Comparison of ENCODE assay signal across 11 cellular contexts in genomic region chr13:113840541-113841354, GRCh38. TPM values are rescaled to one million over a fixed set of nuclear protein-coding genes. Genes with fewer than 3 reads are reported as not detected.
DNase-seq lines count a peak whose midpoint lies in the region; ATAC-seq and TF ChIP-seq lines count a peak whose summit lies in the region.
"Had no signal": no experiment of that assay in that cellular context is flagged by ENCODE, and none has a peak within 500 bp of the region (broad histone marks: within the 10 kb centered on the region; RNA-seq: fewer than 3 reads in every experiment).

No MANE protein-coding gene starts in this region.

- TF ChIP-seq CTCF in natural killer cell (IDR thresholded peaks at IDR 0.05) (no peak), psoas muscle (IDR thresholded peaks at IDR 0.05) (no peak), PC-9 (conservative IDR thresholded peaks at IDR 0.05) (no peak)

- H3K4me3 Mint-ChIP-seq in natural killer cell treated with Interleukin-12 subunit alpha and Interleukin-12 subunit beta and Interleukin-15 and Interleukin-18, amount 100 ng/mL, for 72 hours: peak overlapping the region; percentile 50
- no peak overlapping the region for H3K4me3 Mint-ChIP-seq in natural killer cell
- H3K4me3 Mint-ChIP-seq: neural crest cell had no signal

- no peak for ATAC-seq in natural killer cell treated with Interleukin-12 subunit alpha and Interleukin-12 subunit beta and Interleukin-15 and Interleukin-18, amount 100 ng/mL, for 72 hours
- ATAC-seq in natural killer cell (no peak), right cardiac atrium (peak in 1 of 2 donors; percentile 15), psoas muscle (no peak), GM21619 (IDR thresholded peaks at IDR 0.05; ENCODE audit: unreplicated experiment) (no peak), HG02642 (IDR thresholded peaks at IDR 0.05; ENCODE audit: poor library complexity, unreplicated experiment) (no peak), HG02840 (IDR thresholded peaks at IDR 0.05; ENCODE audit: low FRiP score, unreplicated experiment) (no peak)

- H3K9me3 ChIP-seq in right cardiac atrium (ENCODE audit: control insufficient read depth, low read length) (no peaks in the 10 kb centered on the region), psoas muscle (no peaks in the 10 kb centered on the region), PC-9 (ENCODE audit: insufficient read depth, low read depth) (no peaks in the 10 kb centered on the region)

- intact Hi-C loops in natural killer cell (cut with micrococcal nuclease) (no loop called here), right cardiac atrium (cut with DNase I) (no loop called here), psoas muscle (cut with DNase I) (no loop called here), PC-9 (cut with micrococcal nuclease; ENCODE audit: unreplicated experiment) (no loop called here)

- H3K27ac ChIP-seq in right cardiac atrium (ENCODE audit: low read length): no peak overlapping the region
- peak overlapping the region; percentile 52 for H3K27ac ChIP-seq in psoas muscle
- no peak overlapping the region for H3K27ac ChIP-seq in PC-9

- no peak overlapping the region for H3K4me2 ChIP-seq in PC-9

- no peak overlapping the region for H3K4me3 ChIP-seq in right cardiac atrium (ENCODE audit: low read length)
- H3K4me3 ChIP-seq in psoas muscle: no peak overlapping the region
- no peak overlapping the region for H3K4me3 ChIP-seq in PC-9

- BruUV-seq in PC-9 (replicated peaks; lab: Mats Ljungman, UMichigan): no TSS peak

- no peaks in the 10 kb centered on the region for H3K79me2 ChIP-seq in PC-9 (ENCODE audit: low read depth)

- H3K36me3 Mint-ChIP-seq in natural killer cell treated with Interleukin-12 subunit alpha and Interleukin-12 subunit beta and Interleukin-15 and Interleukin-18, amount 100 ng/mL, for 72 hours: no peaks in the 10 kb centered on the region
- H3K36me3 Mint-ChIP-seq in natural killer cell: no peaks in the 10 kb centered on the region

- no peak for DNase-seq in natural killer cell treated with Interleukin-12 subunit alpha and Interleukin-12 subunit beta and Interleukin-15 and Interleukin-18, amount 100 ng/mL, for 72 hours (ENCODE audit: low spot score)
- DNase-seq in natural killer cell (no peak), right cardiac atrium (peak; percentile 66 to 79 (median 79)), psoas muscle (peak; percentile 10 to 47), PC-9 (no peak)
- DNase-seq: NCI-H1092, T-helper 1 cell had no signal

- peaks cover 13% of the 10 kb centered on the region for H3F3A ChIP-seq in PC-9 (ENCODE audit: insufficient read depth, low read depth)

- no peaks in the 10 kb centered on the region for H3K9me2 ChIP-seq in PC-9 (ENCODE audit: insufficient read depth)

- H3K4me1 ChIP-seq in right cardiac atrium (ENCODE audit: control insufficient read depth, insufficient read depth, low read length) (peaks cover 23% of the 10 kb centered on the region), psoas muscle (peaks cover 43% of the 10 kb centered on the region), PC-9 (replicated peaks; ENCODE audit: insufficient read depth) (peaks cover 29% of the 10 kb centered on the region)

- POLR2A ChIA-PET in PC-9 (lab: Charles Lee; ENCODE audit: unreplicated experiment): interaction anchor here (0.7 kb wide), 1 partner anchor 13 kb away, joined by 4 read pairs; no protein-coding TSS in a partner anchor

- no peak overlapping the region for H2AFZ ChIP-seq in PC-9

- no peaks in the 10 kb centered on the region for H3K27me3 ChIP-seq in right cardiac atrium (ENCODE audit: control insufficient read depth, insufficient read depth)
- H3K27me3 ChIP-seq in psoas muscle (ENCODE audit: insufficient read depth in 3 of 3, low read length in 2 of 3): no peaks in the 10 kb centered on the region
- H3K27me3 ChIP-seq in PC-9 (ENCODE audit: insufficient read depth, low read depth): no peaks in the 10 kb centered on the region

- H3K27ac Mint-ChIP-seq in natural killer cell treated with Interleukin-12 subunit alpha and Interleukin-12 subunit beta and Interleukin-15 and Interleukin-18, amount 100 ng/mL, for 72 hours: no peak overlapping the region
- peak overlapping the region in 1 of 2 donors; percentile 62 for H3K27ac Mint-ChIP-seq in natural killer cell

- peaks cover 16 to 23% of the 10 kb centered on the region in 2 donors for H3K4me1 Mint-ChIP-seq in natural killer cell treated with Interleukin-12 subunit alpha and Interleukin-12 subunit beta and Interleukin-15 and Interleukin-18, amount 100 ng/mL, for 72 hours (ENCODE audit: low read depth in 2 of 2)
- H3K4me1 Mint-ChIP-seq in natural killer cell: peaks cover 23 to 30% of the 10 kb centered on the region in 2 donors

- peaks cover 0 to 38% of the 10 kb centered on the region in 2 donors for H3K36me3 ChIP-seq in psoas muscle (ENCODE audit: insufficient read depth in 1 of 2, low read depth in 1 of 2)
- no peaks in the 10 kb centered on the region for H3K36me3 ChIP-seq in PC-9 (ENCODE audit: low read depth)

- WGBS in right cardiac atrium: 72% methylated on average over 35 of the region's 35 CpGs
- WGBS in psoas muscle, 3 donors: 55 to 74% (median 61%) methylated on average over 35 of the region's 35 CpGs

- no peaks in the 10 kb centered on the region for H3K9me3 Mint-ChIP-seq in natural killer cell treated with Interleukin-12 subunit alpha and Interleukin-12 subunit beta and Interleukin-15 and Interleukin-18, amount 100 ng/mL, for 72 hours
- no peaks in the 10 kb centered on the region for H3K9me3 Mint-ChIP-seq in natural killer cell
- H3K9me3 Mint-ChIP-seq: neural crest cell had no signal

- CTCF ChIA-PET in PC-9 (lab: Charles Lee): no interaction called here

- no peaks in the 10 kb centered on the region; the same call in 1 of the 2 replicates for H4K20me1 ChIP-seq in PC-9 (ENCODE audit: insufficient read depth)

- H3K27me3 Mint-ChIP-seq in natural killer cell treated with Interleukin-12 subunit alpha and Interleukin-12 subunit beta and Interleukin-15 and Interleukin-18, amount 100 ng/mL, for 72 hours: peaks cover 0 to 7% of the 10 kb centered on the region in 2 donors
- peaks cover 12 to 19% of the 10 kb centered on the region in 2 donors for H3K27me3 Mint-ChIP-seq in natural killer cell (ENCODE audit: low read depth in 2 of 2)

RNA-seq across cellular contexts. Expression of gene GAS6, which starts 23.1 kb away (rescaled TPM):
- under 1 TPM in 1 of 2 donors, not detected in 1; 0.45 TPM for total RNA-seq in natural killer cell treated with Interleukin-12 subunit alpha and Interleukin-12 subunit beta and Interleukin-15 and Interleukin-18, amount 100 ng/mL, for 72 hours
- total RNA-seq in natural killer cell (1 to 10 TPM in 1 of 3 donors, under 1 TPM in 2; 0.40 to 1.4 (median 0.41) TPM), right cardiac atrium (100 to 1,000 TPM; 197 to 213 (median 202) TPM), psoas muscle (100 to 1,000 TPM in 1 of 4 donors, 10 to 100 TPM in 3; 65.5 to 103 (median 75.9) TPM), PC-9 (2021) (92.9 and 93.8 TPM in 2 replicates)
- polyA plus RNA-seq in right cardiac atrium (273 TPM), psoas muscle (10 to 100 TPM; 51.6 to 90.9 (median 52.1) TPM)

Comparison
In these comparisons a context has a peak if more than half of its experiments do, and no peak if none do; other contexts are left out.
1. DNase-seq: peak in right cardiac atrium (3 of 3) and psoas muscle (2 of 2); none in natural killer cell treated with Interleukin-12 subunit alpha and Interleukin-12 subunit beta and Interleukin-15 and Interleukin-18, amount 100 ng/mL, for 72 hours (single experiment), natural killer cell (single experiment) and PC-9 (0 of 2).
2. RNA of gene GAS6, which starts 23.1 kb away (total RNA-seq): 197 to 213 TPM in right cardiac atrium, 92.9 to 93.8 TPM in PC-9 and 65.5 to 103 TPM in psoas muscle; 0.45 TPM in natural killer cell treated with Interleukin-12 subunit alpha and Interleukin-12 subunit beta and Interleukin-15 and Interleukin-18, amount 100 ng/mL, for 72 hours and 0.40 to 1.4 TPM in natural killer cell; every median in the first group is over 10 times any median in the second.